2 cellular contexts compared by ENCODE assay signal in the genomic region with DNA sequence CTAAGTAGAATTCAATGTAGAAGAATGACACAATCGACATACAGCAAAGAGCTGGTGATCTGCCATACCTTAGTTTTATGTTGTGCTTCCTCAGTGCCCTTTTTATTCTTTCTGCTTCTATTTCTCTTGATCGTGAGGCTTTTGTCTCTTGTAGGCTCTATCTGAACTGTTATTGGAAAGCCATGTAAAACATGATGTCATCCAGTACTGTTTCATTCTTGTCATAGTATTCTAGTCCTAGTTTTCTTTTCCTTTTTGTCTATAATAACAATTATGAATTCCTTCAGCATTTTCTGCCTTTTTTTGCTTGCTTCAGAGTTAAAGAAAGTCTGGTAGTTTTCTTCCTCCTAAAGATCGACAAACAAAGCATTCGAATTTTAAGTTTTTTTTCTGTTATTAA.
TF ChIP-seq lines count a peak whose summit lies in the region.

No MANE protein-coding gene starts in this region.

TF ChIP-seq in HEK293, 187 proteins besides CTCF, POLR2A, EP300 and RAD21:
- TF ChIP-seq, protein P1, sequence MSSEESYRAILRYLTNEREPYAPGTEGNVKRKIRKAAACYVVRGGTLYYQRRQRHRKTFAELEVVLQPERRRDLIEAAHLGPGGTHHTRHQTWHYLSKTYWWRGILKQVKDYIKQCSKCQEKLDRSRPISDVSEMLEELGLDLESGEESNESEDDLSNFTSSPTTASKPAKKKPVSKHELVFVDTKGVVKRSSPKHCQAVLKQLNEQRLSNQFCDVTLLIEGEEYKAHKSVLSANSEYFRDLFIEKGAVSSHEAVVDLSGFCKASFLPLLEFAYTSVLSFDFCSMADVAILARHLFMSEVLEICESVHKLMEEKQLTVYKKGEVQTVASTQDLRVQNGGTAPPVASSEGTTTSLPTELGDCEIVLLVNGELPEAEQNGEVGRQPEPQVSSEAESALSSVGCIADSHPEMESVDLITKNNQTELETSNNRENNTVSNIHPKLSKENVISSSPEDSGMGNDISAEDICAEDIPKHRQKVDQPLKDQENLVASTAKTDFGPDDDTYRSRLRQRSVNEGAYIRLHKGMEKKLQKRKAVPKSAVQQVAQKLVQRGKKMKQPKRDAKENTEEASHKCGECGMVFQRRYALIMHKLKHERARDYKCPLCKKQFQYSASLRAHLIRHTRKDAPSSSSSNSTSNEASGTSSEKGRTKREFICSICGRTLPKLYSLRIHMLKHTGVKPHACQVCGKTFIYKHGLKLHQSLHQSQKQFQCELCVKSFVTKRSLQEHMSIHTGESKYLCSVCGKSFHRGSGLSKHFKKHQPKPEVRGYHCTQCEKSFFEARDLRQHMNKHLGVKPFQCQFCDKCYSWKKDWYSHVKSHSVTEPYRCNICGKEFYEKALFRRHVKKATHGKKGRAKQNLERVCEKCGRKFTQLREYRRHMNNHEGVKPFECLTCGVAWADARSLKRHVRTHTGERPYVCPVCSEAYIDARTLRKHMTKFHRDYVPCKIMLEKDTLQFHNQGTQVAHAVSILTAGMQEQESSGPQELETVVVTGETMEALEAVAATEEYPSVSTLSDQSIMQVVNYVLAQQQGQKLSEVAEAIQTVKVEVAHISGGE (tag by site-specific recombination; conservative IDR thresholded peaks at IDR 0.05; ENCODE audit: low read depth), result no peak
- no peak for TF ChIP-seq ZNF391 (tag by site-specific recombination; IDR thresholded peaks at IDR 0.05; ENCODE audit: borderline replicate concordance, low read depth)
- TF ChIP-seq, protein P2, sequence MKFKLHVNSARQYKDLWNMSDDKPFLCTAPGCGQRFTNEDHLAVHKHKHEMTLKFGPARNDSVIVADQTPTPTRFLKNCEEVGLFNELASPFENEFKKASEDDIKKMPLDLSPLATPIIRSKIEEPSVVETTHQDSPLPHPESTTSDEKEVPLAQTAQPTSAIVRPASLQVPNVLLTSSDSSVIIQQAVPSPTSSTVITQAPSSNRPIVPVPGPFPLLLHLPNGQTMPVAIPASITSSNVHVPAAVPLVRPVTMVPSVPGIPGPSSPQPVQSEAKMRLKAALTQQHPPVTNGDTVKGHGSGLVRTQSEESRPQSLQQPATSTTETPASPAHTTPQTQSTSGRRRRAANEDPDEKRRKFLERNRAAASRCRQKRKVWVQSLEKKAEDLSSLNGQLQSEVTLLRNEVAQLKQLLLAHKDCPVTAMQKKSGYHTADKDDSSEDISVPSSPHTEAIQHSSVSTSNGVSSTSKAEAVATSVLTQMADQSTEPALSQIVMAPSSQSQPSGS (tag by site-specific recombination; IDR thresholded peaks at IDR 0.05; ENCODE audit: low read depth), result peak; percentile 59
TF ChIP-seq in HEK293: peak in this region for 1.

TF ChIP-seq in endothelial cell of umbilical vein, 7 proteins besides CTCF, POLR2A, EP300 and RAD21 (continued from another document):
- peak; percentile 2 for TF ChIP-seq JUN (IDR thresholded peaks at IDR 0.05; ENCODE audit: borderline replicate concordance, insufficient read depth, insufficient read length, low read depth)
